In the genomic region with DNA sequence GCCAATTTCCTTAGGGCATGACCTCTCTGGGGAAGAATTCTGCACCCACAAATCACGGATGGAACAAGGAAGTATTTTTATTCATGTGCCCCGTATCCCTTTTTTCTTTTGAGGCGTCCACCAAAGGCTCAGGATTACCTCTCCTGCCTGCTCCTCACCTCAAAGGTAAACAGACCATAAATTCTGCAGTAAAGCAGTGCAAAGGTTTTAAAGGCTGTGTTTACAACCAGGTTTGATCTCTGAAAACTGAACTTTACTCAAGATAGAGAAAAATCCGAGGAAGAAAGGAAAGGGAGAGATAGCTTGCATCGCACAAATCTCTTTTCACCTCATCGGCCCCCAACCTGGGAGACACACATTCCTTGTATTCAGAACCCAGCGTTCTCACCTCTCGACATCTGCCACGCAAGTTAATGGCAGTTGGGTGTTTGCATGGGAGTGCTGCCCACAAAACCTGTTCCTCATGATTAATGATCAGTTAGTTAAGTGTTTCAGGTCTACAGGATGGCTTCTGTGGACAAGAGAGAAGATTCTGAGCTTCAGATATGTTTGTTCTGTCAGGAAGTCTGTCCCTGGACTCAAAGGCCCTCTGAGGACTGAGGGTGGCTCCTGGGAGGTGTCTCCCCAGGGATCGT, we compare ENCODE assay signal across 30 cellular contexts.
DNase-seq lines count a peak whose midpoint lies in the region; ATAC-seq, FAIRE-seq and TF ChIP-seq lines count a peak whose summit lies in the region.
"Had no signal": no experiment of that assay in that cellular context is flagged by ENCODE, and none has a peak within 500 bp of the region (broad histone marks: within the 10 kb centered on the region; RNA-seq: fewer than 3 reads in every experiment).

No MANE protein-coding gene starts in this region.

- no peak overlapping the region for H3K9ac ChIP-seq in SK-N-SH
- H3K9ac ChIP-seq: BLaER1 treated with 17β-estradiol and CSF1 and Interleukin-3, amounts not matched to agents 10 nM and 100 nM had no signal

- H3K27me3 ChIP-seq in bronchial epithelial cell (ENCODE audit: control insufficient read depth, insufficient read depth, low read length) (no peaks in the 10 kb centered on the region), ascending aorta (no peaks in the 10 kb centered on the region), SK-N-SH (ENCODE audit: insufficient read depth) (peaks cover 45% of the 10 kb centered on the region)
- H3K27me3 ChIP-seq: adrenal gland; BLaER1 treated with 17β-estradiol and CSF1 and Interleukin-3, amounts not matched to agents 10 nM and 100 nM; gastrocnemius medialis; tibial nerve had no signal

- POLR2A ChIA-PET in SK-N-SH (lab: Yijun Ruan, JAX) = no interaction called here

- H3K4me1 ChIP-seq in mucosa of descending colon (ENCODE audit: low read depth) (peaks cover 11% of the 10 kb centered on the region), ascending aorta (no peaks in the 10 kb centered on the region), SK-N-SH (ENCODE audit: control insufficient read depth in 1 of 2, insufficient read depth in 2 of 2, low read depth in 1 of 2, low read length in 1 of 2) (no peaks in the 10 kb centered on the region)
- H3K4me1 ChIP-seq: adrenal gland, gastrocnemius medialis, tibial nerve had no signal

- peak in 2 of 3 experiments; percentile 1 to 5 for DNase-seq in NCI-H1417 (lab: John Stamatoyannopoulos, UW)
- no peak for DNase-seq in NCI-H1417 treated with DMSO at 0.1 percent for 48 hours (lab: John Stamatoyannopoulos, UW)
- no peak for DNase-seq in bronchial epithelial cell (ENCODE audit: low read depth)
- peak in 2 of 3 donors; percentile 54 to 57 for DNase-seq in mucosa of descending colon
- DNase-seq in NOMO-1 treated with DMSO at 0.1 percent for 48 hours (lab: John Stamatoyannopoulos, UW; ENCODE audit: unreplicated experiment) = no peak
- DNase-seq in SW480 (ENCODE audit: low spot score) = no peak
- no peak for DNase-seq in ascending aorta (ENCODE audit: low spot score in 2 of 2)
- no peak for DNase-seq in SK-N-SH
- DNase-seq: activated CD4-positive, alpha-beta T cell treated with anti-CD3 and anti-CD28 coated beads for 1 hour; activated CD8-positive, alpha-beta memory T cell treated with anti-CD3 and anti-CD28 coated beads, Interleukin-2, amount 50 U/mL, for 48 hours; activated CD8-positive, alpha-beta T cell treated with anti-CD3 and anti-CD28 coated beads for 36 hours; activated naive CD4-positive, alpha-beta T cell treated with anti-CD3 and anti-CD28 coated beads, Interleukin-2, amount 10 ng/mL, durations not matched to agents 7 days and 5 days; COR-L47; DMS79 treated with DMSO at 0.1 percent for 48 hours; dorsolateral prefrontal cortex; gastrocnemius medialis; GF-D8; H9; NCI-H1694 treated with DMSO at 0.1 percent for 48 hours; NCI-H446; PC-3; stimulated activated CD4-positive, alpha-beta T cell treated with anti-CD3 and anti-CD28 coated beads, Interleukin-4, amount 100 ng/mL, for 1 hour; T-helper 2 cell had no signal

- H3K9me3 ChIP-seq in mucosa of descending colon (no peaks in the 10 kb centered on the region), ascending aorta (no peaks in the 10 kb centered on the region), SK-N-SH (no peaks in the 10 kb centered on the region)
- H3K9me3 ChIP-seq: adrenal gland; BLaER1 treated with 17β-estradiol and CSF1 and Interleukin-3, amounts not matched to agents 10 nM and 100 nM; gastrocnemius medialis; tibial nerve had no signal

- WGBS in SK-N-SH (ENCODE audit: low lambda C conversion rate) = 17% methylated on average over 10 of the region's 10 CpGs

- no peak overlapping the region for H3K4me2 ChIP-seq in SK-N-SH
- H3K4me2 ChIP-seq: BLaER1 treated with 17β-estradiol and CSF1 and Interleukin-3, amounts not matched to agents 10 nM and 100 nM had no signal

- H3K27ac ChIP-seq in ascending aorta (no peak overlapping the region), SK-N-SH (ENCODE audit: low read depth in 2 of 2, low read length in 1 of 2) (no peak overlapping the region)
- H3K27ac ChIP-seq: 22Rv1; adrenal gland; BLaER1 treated with 17β-estradiol and CSF1 and Interleukin-3, amounts not matched to agents 10 nM and 100 nM; dorsolateral prefrontal cortex; gastrocnemius medialis; tibial nerve had no signal

- TF ChIP-seq CTCF in bronchial epithelial cell (IDR thresholded peaks at IDR 0.05; ENCODE audit: insufficient read depth, low read length, severe bottlenecking) (no peak), mucosa of descending colon (IDR thresholded peaks at IDR 0.05) (no peak), ascending aorta (IDR thresholded peaks at IDR 0.05) (no peak), SK-N-SH (IDR thresholded peaks at IDR 0.05) (no peak)

- ATAC-seq in mucosa of descending colon = peak; percentile 89
- ATAC-seq: activated CD8-positive, alpha-beta T cell treated with anti-CD3 and anti-CD28 coated beads for 36 hours; gastrocnemius medialis; PC-3; sciatic nerve; SK-N-SH treated with all-trans-retinoic acid at 6 μM for 48 hours had no signal

- no peaks in the 10 kb centered on the region for H3F3A ChIP-seq in SK-N-SH (replicated peaks; ENCODE audit: insufficient read depth)

- H3K36me3 ChIP-seq in bronchial epithelial cell (ENCODE audit: control insufficient read depth, insufficient read depth, low read length) (no peaks in the 10 kb centered on the region), mucosa of descending colon (ENCODE audit: low read depth) (no peaks in the 10 kb centered on the region), ascending aorta (no peaks in the 10 kb centered on the region), SK-N-SH (replicated peaks in 1 of 2; ENCODE audit: control insufficient read depth in 1 of 2, insufficient read depth in 2 of 2, low read length in 1 of 2) (no peaks in the 10 kb centered on the region)
- H3K36me3 ChIP-seq: adrenal gland; BLaER1 treated with 17β-estradiol and CSF1 and Interleukin-3, amounts not matched to agents 10 nM and 100 nM; gastrocnemius medialis; tibial nerve had no signal

- peak; percentile 7 for FAIRE-seq in bronchial epithelial cell (lab: Jason Lieb, UNC)
- FAIRE-seq: endothelial cell of umbilical vein had no signal

- H3K9me2 ChIP-seq in SK-N-SH = no peaks in the 10 kb centered on the region

- H3K4me3 ChIP-seq in bronchial epithelial cell (ENCODE audit: low read depth, low read length) (no peak overlapping the region), mucosa of descending colon (no peak overlapping the region), ascending aorta (no peak overlapping the region), SK-N-SH (ENCODE audit: low read depth in 2 of 2, low read length in 1 of 2) (no peak overlapping the region)
- H3K4me3 ChIP-seq: adrenal gland; BLaER1 treated with 17β-estradiol and CSF1 and Interleukin-3, amounts not matched to agents 10 nM and 100 nM; dorsolateral prefrontal cortex; gastrocnemius medialis; tibial nerve had no signal

- no peaks in the 10 kb centered on the region for H4K20me1 ChIP-seq in SK-N-SH (ENCODE audit: insufficient read depth)
- H4K20me1 ChIP-seq: BLaER1 treated with 17β-estradiol and CSF1 and Interleukin-3, amounts not matched to agents 10 nM and 100 nM had no signal

- CTCF ChIA-PET in SK-N-SH (lab: Yijun Ruan, JAX) = interaction anchor here (1.0 kb wide), 1 partner anchor 9 kb away, joined by 3 read pairs; no protein-coding TSS in a partner anchor

- no peak overlapping the region for H2AFZ ChIP-seq in SK-N-SH (ENCODE audit: low read depth)

- H3K79me2 ChIP-seq in SK-N-SH (ENCODE audit: insufficient read depth) = no peaks in the 10 kb centered on the region

- intact Hi-C loops in mucosa of descending colon (cut with DNase I, micrococcal nuclease) = no loop called here
- intact Hi-C loops in ascending aorta (cut with DNase I) = no loop called here

- no peak for TF ChIP-seq RAD21 in SK-N-SH (IDR thresholded peaks at IDR 0.05; ENCODE audit: low read length)

- no peak for TF ChIP-seq EP300 in SK-N-SH (IDR thresholded peaks at IDR 0.05; ENCODE audit: borderline replicate concordance in 1 of 2, low read depth in 1 of 2, low read length in 1 of 2)

TF ChIP-seq in SK-N-SH, 30 proteins besides CTCF, POLR2A, EP300 and RAD21 (continues in another document):
- TF ChIP-seq TAF1 (IDR thresholded peaks at IDR 0.05; ENCODE audit: borderline replicate concordance, low read depth, low read length) (no peak), NRF1 (IDR thresholded peaks at IDR 0.05; ENCODE audit: low read depth, low read length) (no peak), EZH2phosphoT487 (IDR thresholded peaks at IDR 0.05; ENCODE audit: borderline replicate concordance, low read depth) (no peak), ELF1 (IDR thresholded peaks at IDR 0.05) (no peak), SMC3 (IDR thresholded peaks at IDR 0.05; ENCODE audit: low read depth, low read length) (no peak), NFIC (IDR thresholded peaks at IDR 0.05; ENCODE audit: borderline replicate concordance) (no peak), FOXM1 (IDR thresholded peaks at IDR 0.05; ENCODE audit: low read depth) (no peak), FOXJ3 (CRISPR knock-in tag; IDR thresholded peaks at IDR 0.05) (no peak)
- TF ChIP-seq, protein P1, sequence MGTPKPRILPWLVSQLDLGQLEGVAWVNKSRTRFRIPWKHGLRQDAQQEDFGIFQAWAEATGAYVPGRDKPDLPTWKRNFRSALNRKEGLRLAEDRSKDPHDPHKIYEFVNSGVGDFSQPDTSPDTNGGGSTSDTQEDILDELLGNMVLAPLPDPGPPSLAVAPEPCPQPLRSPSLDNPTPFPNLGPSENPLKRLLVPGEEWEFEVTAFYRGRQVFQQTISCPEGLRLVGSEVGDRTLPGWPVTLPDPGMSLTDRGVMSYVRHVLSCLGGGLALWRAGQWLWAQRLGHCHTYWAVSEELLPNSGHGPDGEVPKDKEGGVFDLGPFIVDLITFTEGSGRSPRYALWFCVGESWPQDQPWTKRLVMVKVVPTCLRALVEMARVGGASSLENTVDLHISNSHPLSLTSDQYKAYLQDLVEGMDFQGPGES (IDR thresholded peaks at IDR 0.05; ENCODE audit: low read depth, low read length) = no peak
- TF ChIP-seq, protein P2, sequence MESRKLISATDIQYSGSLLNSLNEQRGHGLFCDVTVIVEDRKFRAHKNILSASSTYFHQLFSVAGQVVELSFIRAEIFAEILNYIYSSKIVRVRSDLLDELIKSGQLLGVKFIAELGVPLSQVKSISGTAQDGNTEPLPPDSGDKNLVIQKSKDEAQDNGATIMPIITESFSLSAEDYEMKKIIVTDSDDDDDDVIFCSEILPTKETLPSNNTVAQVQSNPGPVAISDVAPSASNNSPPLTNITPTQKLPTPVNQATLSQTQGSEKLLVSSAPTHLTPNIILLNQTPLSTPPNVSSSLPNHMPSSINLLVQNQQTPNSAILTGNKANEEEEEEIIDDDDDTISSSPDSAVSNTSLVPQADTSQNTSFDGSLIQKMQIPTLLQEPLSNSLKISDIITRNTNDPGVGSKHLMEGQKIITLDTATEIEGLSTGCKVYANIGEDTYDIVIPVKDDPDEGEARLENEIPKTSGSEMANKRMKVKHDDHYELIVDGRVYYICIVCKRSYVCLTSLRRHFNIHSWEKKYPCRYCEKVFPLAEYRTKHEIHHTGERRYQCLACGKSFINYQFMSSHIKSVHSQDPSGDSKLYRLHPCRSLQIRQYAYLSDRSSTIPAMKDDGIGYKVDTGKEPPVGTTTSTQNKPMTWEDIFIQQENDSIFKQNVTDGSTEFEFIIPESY (IDR thresholded peaks at IDR 0.05; ENCODE audit: borderline replicate concordance, low read depth) = no peak

Comparison
In these comparisons a context has a peak if more than half of its experiments do, and no peak if none do; other contexts are left out.
1. DNase-seq: peak in NCI-H1417 (2 of 3) and mucosa of descending colon (2 of 3); none in NCI-H1417 treated with DMSO at 0.1 percent for 48 hours (single experiment), bronchial epithelial cell (single experiment), NOMO-1 treated with DMSO at 0.1 percent for 48 hours (single experiment), SW480 (single experiment), ascending aorta (0 of 2) and SK-N-SH (single experiment).